Comparison of ENCODE assay signal across 7 cellular contexts in genomic region chr19:14418743-14419037, GRCh38. TPM values are rescaled to one million over a fixed set of nuclear protein-coding genes. Genes with fewer than 3 reads are reported as not detected.
DNase-seq lines count a peak whose midpoint lies in the region; ATAC-seq lines count a peak whose summit lies in the region.

No MANE protein-coding gene starts in this region.

- peak overlapping the region; percentile 99 for H3K27ac Mint-ChIP-seq in activated CD8-positive, alpha-beta T cell treated with anti-CD3 and anti-CD28 coated beads, Interleukin-2, amount 10 ng/mL, durations not matched to agents 7 days and 5 days
- peak overlapping the region; percentile 98 to 99 for H3K27ac Mint-ChIP-seq in stimulated activated naive CD8-positive, alpha-beta T cell treated with anti-CD3 and anti-CD28 coated beads, Interleukin-15, amount 100 ng/mL, for 72 hours

- POLR2A ChIA-PET in activated CD8-positive, alpha-beta T cell treated with anti-CD3 and anti-CD28 coated beads, Interleukin-2, amount 10 ng/mL, durations not matched to agents 7 days and 5 days (lab: Charles Lee): interaction anchor here (0.7 to 2.7 kb wide), 13 partner anchors 10 to 282 kb away, joined by 3 to 20 read pairs (median 6); partner anchors contain the start of genes ASF1B and PKN1

- no peaks in the 10 kb centered on the region for H3K9me3 ChIP-seq in iPS-15b (ENCODE audit: control insufficient read depth, insufficient read depth, low read length)

- DNase-seq in activated CD8-positive, alpha-beta T cell treated with anti-CD3 and anti-CD28 coated beads, Interleukin-2, amount 10 ng/mL, durations not matched to agents 7 days and 5 days: no peak
- no peak for DNase-seq in stimulated activated naive CD8-positive, alpha-beta T cell treated with anti-CD3 and anti-CD28 coated beads, Interleukin-15, amount 100 ng/mL, for 72 hours
- DNase-seq in H4 (ENCODE audit: low spot score) (no peak), NCI-H510A treated with DMSO at 0.1 percent for 48 hours (lab: John Stamatoyannopoulos, UW) (no peak), NCI-H1694 (lab: John Stamatoyannopoulos, UW) (no peak)

- peak overlapping the region; percentile 94 for H3K4me3 Mint-ChIP-seq in activated CD8-positive, alpha-beta T cell treated with anti-CD3 and anti-CD28 coated beads, Interleukin-2, amount 10 ng/mL, durations not matched to agents 7 days and 5 days
- peak overlapping the region; percentile 90 to 98 for H3K4me3 Mint-ChIP-seq in stimulated activated naive CD8-positive, alpha-beta T cell treated with anti-CD3 and anti-CD28 coated beads, Interleukin-15, amount 100 ng/mL, for 72 hours

- CTCF ChIA-PET in activated CD8-positive, alpha-beta T cell treated with anti-CD3 and anti-CD28 coated beads, Interleukin-2, amount 10 ng/mL, durations not matched to agents 7 days and 5 days (lab: Charles Lee): interaction anchor here (1.9 to 2.1 kb wide), 2 partner anchors 12 to 282 kb away, joined by 5 to 6 read pairs; partner anchors contain the start of gene ASF1B

- peaks cover 44% of the 10 kb centered on the region for H3K36me3 Mint-ChIP-seq in activated CD8-positive, alpha-beta T cell treated with anti-CD3 and anti-CD28 coated beads, Interleukin-2, amount 10 ng/mL, durations not matched to agents 7 days and 5 days (ENCODE audit: low read depth)

- H3K9ac ChIP-seq in iPS-15b (ENCODE audit: low read depth, low read length): peak overlapping the region; percentile 76

- peaks cover 8% of the 10 kb centered on the region for H3K36me3 ChIP-seq in iPS-15b (ENCODE audit: control insufficient read depth, insufficient read depth, low read length)

- no peaks in the 10 kb centered on the region for H3K9me3 Mint-ChIP-seq in activated CD8-positive, alpha-beta T cell treated with anti-CD3 and anti-CD28 coated beads, Interleukin-2, amount 10 ng/mL, durations not matched to agents 7 days and 5 days (ENCODE audit: insufficient read depth)
- no peaks in the 10 kb centered on the region for H3K9me3 Mint-ChIP-seq in stimulated activated naive CD8-positive, alpha-beta T cell treated with anti-CD3 and anti-CD28 coated beads, Interleukin-15, amount 100 ng/mL, for 72 hours

- H3K4me1 Mint-ChIP-seq in activated CD8-positive, alpha-beta T cell treated with anti-CD3 and anti-CD28 coated beads, Interleukin-2, amount 10 ng/mL, durations not matched to agents 7 days and 5 days (ENCODE audit: low read depth): peaks cover 45% of the 10 kb centered on the region
- H3K4me1 Mint-ChIP-seq in stimulated activated naive CD8-positive, alpha-beta T cell treated with anti-CD3 and anti-CD28 coated beads, Interleukin-15, amount 100 ng/mL, for 72 hours: peaks cover 38% of the 10 kb centered on the region

- H3K27me3 Mint-ChIP-seq in activated CD8-positive, alpha-beta T cell treated with anti-CD3 and anti-CD28 coated beads, Interleukin-2, amount 10 ng/mL, durations not matched to agents 7 days and 5 days (ENCODE audit: low read depth): no peaks in the 10 kb centered on the region
- no peaks in the 10 kb centered on the region for H3K27me3 Mint-ChIP-seq in stimulated activated naive CD8-positive, alpha-beta T cell treated with anti-CD3 and anti-CD28 coated beads, Interleukin-15, amount 100 ng/mL, for 72 hours

- peak overlapping the region; percentile 87 for H3K4me3 ChIP-seq in iPS-15b (ENCODE audit: low read depth, low read length)

- ATAC-seq in HG03378 (IDR thresholded peaks at IDR 0.05; ENCODE audit: unreplicated experiment): peak; percentile 6
- no peak for ATAC-seq in activated CD8-positive, alpha-beta T cell treated with anti-CD3 and anti-CD28 coated beads, Interleukin-2, amount 10 ng/mL, durations not matched to agents 7 days and 5 days
- no peak for ATAC-seq in stimulated activated naive CD8-positive, alpha-beta T cell treated with anti-CD3 and anti-CD28 coated beads, Interleukin-15, amount 100 ng/mL, for 72 hours

- H3K27me3 ChIP-seq in iPS-15b (ENCODE audit: control insufficient read depth, insufficient read depth, low read length): no peaks in the 10 kb centered on the region

- H3K4me1 ChIP-seq in iPS-15b (ENCODE audit: control insufficient read depth, insufficient read depth, low read length): peaks cover 3% of the 10 kb centered on the region

RNA-seq across cellular contexts. Expression of gene DDX39A, which starts 0.5 kb away (rescaled TPM):
- total RNA-seq in activated CD8-positive, alpha-beta T cell treated with anti-CD3 and anti-CD28 coated beads, Interleukin-2, amount 10 ng/mL, durations not matched to agents 7 days and 5 days: 100 to 1,000 TPM; 309 to 313 TPM
- total RNA-seq in H4 (2014; rRNA removed; shearing (Covaris generic)): 162 and 211 TPM in 2 replicates

RNA-seq across cellular contexts. Expression of gene PKN1, which starts 14.4 kb away (rescaled TPM):
- 100 to 1,000 TPM; 244 to 263 TPM for total RNA-seq in activated CD8-positive, alpha-beta T cell treated with anti-CD3 and anti-CD28 coated beads, Interleukin-2, amount 10 ng/mL, durations not matched to agents 7 days and 5 days
- 19.0 and 28.7 TPM in 2 replicates for total RNA-seq in H4 (2014; rRNA removed; shearing (Covaris generic))

RNA-seq across cellular contexts. Expression of gene ADGRE5, which starts 37.4 kb away (rescaled TPM):
- 100 to 1,000 TPM; 290 to 302 TPM for total RNA-seq in activated CD8-positive, alpha-beta T cell treated with anti-CD3 and anti-CD28 coated beads, Interleukin-2, amount 10 ng/mL, durations not matched to agents 7 days and 5 days
- total RNA-seq in H4 (2014; rRNA removed; shearing (Covaris generic)): 9.5 and 13.0 TPM in 2 replicates

RNA-seq across cellular contexts. Expression of gene PTGER1, which starts 56.5 kb away (rescaled TPM):
- under 1 TPM; 0.32 to 0.44 TPM for total RNA-seq in activated CD8-positive, alpha-beta T cell treated with anti-CD3 and anti-CD28 coated beads, Interleukin-2, amount 10 ng/mL, durations not matched to agents 7 days and 5 days
- total RNA-seq in H4 (2014; rRNA removed; shearing (Covaris generic)): not detected in 2 replicates

Comparison
In these comparisons a context has a peak if more than half of its experiments do, and no peak if none do; other contexts are left out.
1. RNA of gene ADGRE5, which starts 37.4 kb away (total RNA-seq): 290 to 302 TPM in activated CD8-positive, alpha-beta T cell treated with anti-CD3 and anti-CD28 coated beads, Interleukin-2, amount 10 ng/mL, durations not matched to agents 7 days and 5 days; 9.5 to 13.0 TPM in H4; every median in the first group is over 10 times any median in the second.